ENCODE assay signal across 24 cellular contexts in genomic region chr14:34000396-34000795, GRCh38. TPM values are rescaled to one million over a fixed set of nuclear protein-coding genes. Genes with fewer than 3 reads are reported as not detected.
"Had no signal": no experiment of that assay in that cellular context is flagged by ENCODE, and none has a peak within 500 bp of the region (broad histone marks: within the 10 kb centered on the region; RNA-seq: fewer than 3 reads in every experiment).

No MANE protein-coding gene starts in this region.

- H3K9me3 ChIP-seq: esophagus muscularis mucosa, gastroesophageal sphincter, left ventricle myocardium inferior, neutrophil, psoas muscle, thyroid gland, upper lobe of left lung, vagina had no signal

- H3K4me1 Mint-ChIP-seq: immature natural killer cell had no signal

- ATAC-seq: gastroesophageal sphincter; left cardiac atrium; naive thymus-derived CD8-positive, alpha-beta T cell; psoas muscle; sciatic nerve had no signal

- DNase-seq: cortex of kidney; effector memory CD4-positive, alpha-beta T cell; foreskin fibroblast; glutamatergic neuron; immature natural killer cell; left cardiac atrium; left ventricle myocardium inferior; mesendoderm; naive thymus-derived CD8-positive, alpha-beta T cell; psoas muscle; retina; stimulated activated CD4-positive, alpha-beta T cell treated with anti-CD3 and anti-CD28 coated beads, Interleukin-12 subunit alpha, Interleukin-12 subunit beta, amount 100 ng/mL, for 4 hours; stimulated activated naive CD4-positive, alpha-beta T cell treated with Interleukin-2 at 50 U/mL for 16 hours; thyroid gland; upper lobe of left lung had no signal

- H3K36me3 Mint-ChIP-seq: immature natural killer cell had no signal

- H3K4me3 Mint-ChIP-seq: immature natural killer cell; naive thymus-derived CD8-positive, alpha-beta T cell had no signal

- H3K9me3 Mint-ChIP-seq: immature natural killer cell had no signal

- H3K27ac ChIP-seq: esophagus muscularis mucosa, gastroesophageal sphincter, left ventricle myocardium inferior, neutrophil, psoas muscle, thyroid gland, upper lobe of left lung, vagina had no signal

- H3K36me3 ChIP-seq: esophagus muscularis mucosa, gastroesophageal sphincter, left ventricle myocardium inferior, neutrophil, thyroid gland, upper lobe of left lung, vagina had no signal

- H3K27me3 ChIP-seq: esophagus muscularis mucosa, gastroesophageal sphincter, thyroid gland, upper lobe of left lung, vagina had no signal

- H3K27ac Mint-ChIP-seq: immature natural killer cell; naive thymus-derived CD8-positive, alpha-beta T cell had no signal

- FAIRE-seq: endometrium, keratinocyte had no signal

- H3K4me3 ChIP-seq: esophagus muscularis mucosa, gastroesophageal sphincter, left ventricle myocardium inferior, psoas muscle, skin epidermis, thyroid gland, upper lobe of left lung, vagina had no signal

- H3K4me1 ChIP-seq: esophagus muscularis mucosa, gastroesophageal sphincter, psoas muscle, thyroid gland, upper lobe of left lung, vagina had no signal

RNA-seq across cellular contexts. Expression of gene EGLN3, which starts 49.5 kb away (rescaled TPM):
- polyA plus RNA-seq: neural cell had no signal
